Comparison of ENCODE assay signal across 9 cellular contexts in the genomic region with DNA sequence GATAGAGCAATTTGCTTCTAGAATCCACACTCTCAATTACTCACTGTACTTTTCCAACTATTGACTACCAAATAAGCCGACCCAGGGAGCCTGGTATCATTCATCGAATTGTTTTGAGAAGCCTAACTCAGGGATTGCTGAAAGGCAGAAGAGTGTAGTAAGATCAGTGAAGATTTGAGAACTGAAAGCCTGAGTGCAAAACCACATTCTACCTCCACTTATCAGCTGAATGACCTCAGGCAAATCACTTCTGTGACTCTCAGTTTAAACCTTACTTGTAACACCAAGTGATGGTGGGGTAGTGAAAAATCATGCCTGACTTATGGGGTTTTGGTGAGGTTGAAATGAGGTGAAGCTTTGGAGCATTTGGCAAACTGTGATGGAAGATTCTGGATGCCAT.
DNase-seq lines count a peak whose midpoint lies in the region; ATAC-seq and TF ChIP-seq lines count a peak whose summit lies in the region.
"Had no signal": no experiment of that assay in that cellular context is flagged by ENCODE, and none has a peak within 500 bp of the region (broad histone marks: within the 10 kb centered on the region; RNA-seq: fewer than 3 reads in every experiment).

No MANE protein-coding gene starts in this region.

- H3K9me3 Mint-ChIP-seq in neural progenitor cell = peaks cover 2% of the 10 kb centered on the region

- H3K36me3 Mint-ChIP-seq in neural progenitor cell = peaks cover 2% of the 10 kb centered on the region

- peak overlapping the region; percentile 84 for H3K27ac Mint-ChIP-seq in neural progenitor cell

- H3K27ac ChIP-seq in neural progenitor cell = peak overlapping the region; percentile 26

- peak; percentile 73 for DNase-seq in MV-4-11 (lab: John Stamatoyannopoulos, UW)
- no peak for DNase-seq in neural progenitor cell (ENCODE audit: low spot score)
- no peak for DNase-seq in effector CD4-positive, alpha-beta T cell
- DNase-seq in NCI-H2227 (lab: John Stamatoyannopoulos, UW; ENCODE audit: unreplicated experiment) = no peak
- no peak for DNase-seq in MG63
- DNase-seq in NCI-H2081 (lab: John Stamatoyannopoulos, UW) = no peak
- DNase-seq: left ventricle myocardium superior had no signal

- H3K36me3 ChIP-seq in neural progenitor cell (no peaks in the 10 kb centered on the region), MG63 (no peaks in the 10 kb centered on the region)

- no peaks in the 10 kb centered on the region for H3K27me3 ChIP-seq in neural progenitor cell
- H3K27me3 ChIP-seq in MG63 = no peaks in the 10 kb centered on the region

- H3K4me3 ChIP-seq in neural progenitor cell (no peak overlapping the region), MG63 (no peak overlapping the region)

- no peak overlapping the region for H3K4me3 Mint-ChIP-seq in neural progenitor cell

- peaks cover 66% of the 10 kb centered on the region for H3K4me1 Mint-ChIP-seq in neural progenitor cell

- H3K9me3 ChIP-seq in neural progenitor cell (ENCODE audit: low read depth) = no peaks in the 10 kb centered on the region
- H3K9me3 ChIP-seq in MG63 = no peaks in the 10 kb centered on the region

- H3K4me1 ChIP-seq in neural progenitor cell = peaks cover 67% of the 10 kb centered on the region

- no peaks in the 10 kb centered on the region for H3K79me2 ChIP-seq in neural progenitor cell (ENCODE audit: low read depth)

- TF ChIP-seq CTCF in neural progenitor cell (IDR thresholded peaks at IDR 0.05) = no peak

- peaks cover 61% of the 10 kb centered on the region for H3F3A ChIP-seq in neural progenitor cell (ENCODE audit: low read depth)

- peak; percentile 82 for ATAC-seq in GM18870 (IDR thresholded peaks at IDR 0.05; ENCODE audit: unreplicated experiment)
- ATAC-seq in HG02588 (IDR thresholded peaks at IDR 0.05; ENCODE audit: unreplicated experiment) = peak; percentile 86
- ATAC-seq: left ventricle myocardium superior had no signal

- H3K4me2 ChIP-seq in neural progenitor cell = no peak overlapping the region

- peaks cover 5% of the 10 kb centered on the region for H3K27me3 Mint-ChIP-seq in neural progenitor cell (ENCODE audit: insufficient read depth, low read depth)

- H3K9ac ChIP-seq in neural progenitor cell = no peak overlapping the region

- no peaks in the 10 kb centered on the region for H4K20me1 ChIP-seq in neural progenitor cell (ENCODE audit: low read depth)

- H2AFZ ChIP-seq in neural progenitor cell (replicated peaks) = no peak overlapping the region
